13 cellular contexts compared by ENCODE assay signal in the genomic region with DNA sequence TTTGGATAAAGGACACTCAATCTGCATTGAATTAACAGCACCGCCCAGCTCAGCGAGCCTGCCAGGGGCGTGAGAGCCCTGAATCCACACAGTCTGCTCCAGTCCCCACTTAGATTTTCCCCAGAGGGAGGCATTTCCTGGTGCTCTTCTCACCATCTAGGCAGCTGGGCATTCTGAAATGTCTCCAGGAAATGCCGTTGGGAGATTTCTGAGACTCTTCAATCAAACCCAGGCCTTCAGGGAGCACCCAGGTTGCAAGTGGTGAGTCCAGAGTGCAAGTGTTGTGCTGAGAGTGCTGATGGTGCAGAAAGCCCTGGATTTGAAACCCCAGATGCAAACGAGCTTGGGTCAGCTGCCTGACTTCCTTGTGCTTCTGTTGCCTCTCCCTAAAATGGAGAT. TPM values are rescaled to one million over a fixed set of nuclear protein-coding genes. Genes with fewer than 3 reads are reported as not detected.
DNase-seq lines count a peak whose midpoint lies in the region; ATAC-seq, FAIRE-seq and TF ChIP-seq lines count a peak whose summit lies in the region.
"Had no signal": no experiment of that assay in that cellular context is flagged by ENCODE, and none has a peak within 500 bp of the region (broad histone marks: within the 10 kb centered on the region; RNA-seq: fewer than 3 reads in every experiment).

No MANE protein-coding gene starts in this region.

- no peaks in the 10 kb centered on the region for H3K9me1 ChIP-seq in K562 (ENCODE audit: control insufficient read depth, insufficient read depth, low read length)

- H3K27ac Mint-ChIP-seq in HFFc6: no peak overlapping the region

- H3K4me3 ChIP-seq in A549 (no peak overlapping the region), GM23248 (no peak overlapping the region), K562 (no peak overlapping the region), lung (no peak overlapping the region)
- H3K4me3 ChIP-seq: adrenal gland, PC-9 had no signal

- no peaks in the 10 kb centered on the region; the same call in 2 of the 3 replicates for H3K9me3 ChIP-seq in A549
- H3K9me3 ChIP-seq in GM23248 (ENCODE audit: low read depth): no peaks in the 10 kb centered on the region
- H3K9me3 ChIP-seq in K562 (replicated peaks; ENCODE audit: control insufficient read depth, insufficient read depth, low read depth, low read length): no peaks in the 10 kb centered on the region
- peaks cover 0 to 2% of the 10 kb centered on the region in 2 donors for H3K9me3 ChIP-seq in lung (ENCODE audit: control insufficient read depth in 2 of 2, insufficient read depth in 1 of 2, low read length in 1 of 2)
- H3K9me3 ChIP-seq: adrenal gland had no signal

- intact Hi-C loops in K562 (cut with micrococcal nuclease): no loop called here
- intact Hi-C loops in head of caudate nucleus (cut with DNase I): loop anchor here (5.0 to 10.0 kb wide), 2 partner anchors 69 to 267 kb away; a partner anchor contains a TSS

- TF ChIP-seq RAD21 in A549 (conservative IDR thresholded peaks at IDR 0.05 in 1 of 2, IDR thresholded peaks at IDR 0.05 in 1 of 2): no peak
- TF ChIP-seq RAD21 in K562 (CRISPR knock-in tag; conservative IDR thresholded peaks at IDR 0.05 in 1 of 2, IDR thresholded peaks at IDR 0.05 in 1 of 2): no peak

- POLR2A ChIA-PET in A549 (lab: Yijun Ruan, JAX) (no interaction called here), K562 (lab: Yijun Ruan, JAX) (no interaction called here)

- no peaks in the 10 kb centered on the region for H3K9me2 ChIP-seq in GM23248 (ENCODE audit: insufficient read depth)

- in situ Hi-C loops in GM23248 (cut with MboI): loop anchor here (5.0 to 10.0 kb wide), 2 partner anchors 64 to 247 kb away; no protein-coding TSS in a partner anchor
- in situ Hi-C loops in K562 (cut with MboI): loop anchor here (10.0 kb wide), 1 partner anchor 257 kb away; no protein-coding TSS in a partner anchor

- CTCF ChIA-PET in A549 (lab: Yijun Ruan, JAX): interaction anchor here (0.6 to 16.0 kb wide), 17 partner anchors 8 to 761 kb away, joined by 3 to 255 read pairs (median 5); a partner anchor contains a TSS
- CTCF ChIA-PET in K562 (lab: Yijun Ruan, JAX; ENCODE audit: low intra/inter-chr PET ratio): interaction anchor here (0.6 to 5.6 kb wide), 5 partner anchors 68 to 251 kb away, joined by 3 to 56 read pairs (median 6); no protein-coding TSS in a partner anchor

- TF ChIP-seq CTCF in A549 (IDR thresholded peaks at IDR 0.05) (no peak), K562 (IDR thresholded peaks at IDR 0.05 in 2 of 3, conservative IDR thresholded peaks at IDR 0.05 in 1 of 3; ENCODE audit: insufficient read depth in 2 of 3, low read depth in 1 of 3, low read length in 3 of 3) (no peak), lung (IDR thresholded peaks at IDR 0.05; ENCODE audit: control extremely low read depth, extremely low read depth) (no peak), HFFc6 (IDR thresholded peaks at IDR 0.05) (no peak)

- DNase-seq in A549 (ENCODE audit: low read depth in 1 of 2, low spot score in 1 of 2): no peak
- peak; percentile 24 for DNase-seq in GM23248
- DNase-seq in K562 (ENCODE audit: extremely low read depth in 1 of 4, low spot score in 3 of 4): no peak
- DNase-seq in lung (ENCODE audit: low spot score): no peak
- DNase-seq in HFFc6: no peak
- no peak for DNase-seq in activated CD4-positive, alpha-beta T cell treated with anti-CD3 and anti-CD28 coated beads, Interleukin-2, amount 50 U/mL, for 4 hours
- no peak for DNase-seq in activated gamma-delta T cell (lab: John Stamatoyannopoulos, UW)
- DNase-seq in head of caudate nucleus: no peak
- DNase-seq: activated CD4-positive, alpha-beta T cell treated with anti-CD3 and anti-CD28 coated beads for 1 hour; activated T-cell treated with anti-CD3 and anti-CD28 coated beads, Interleukin-2, amount 50 U/mL, for 1 hour had no signal

- H3K4me2 ChIP-seq in A549 (no peak overlapping the region), GM23248 (ENCODE audit: unreplicated experiment) (no peak overlapping the region), K562 (ENCODE audit: insufficient read depth, low read length) (no peak overlapping the region)
- H3K4me2 ChIP-seq: PC-9 had no signal

- H3K79me2 ChIP-seq in GM23248 (ENCODE audit: insufficient read depth) (no peaks in the 10 kb centered on the region), K562 (ENCODE audit: control insufficient read depth, insufficient read depth, low read length) (no peaks in the 10 kb centered on the region)

- no TSS peak for BruUV-seq in K562 (replicated peaks; lab: Mats Ljungman, UMichigan)

- TF ChIP-seq EP300 in A549 (IDR thresholded peaks at IDR 0.05) (no peak), K562 (IDR thresholded peaks at IDR 0.05; ENCODE audit: low read length) (no peak)

- H3K27me3 ChIP-seq in GM23248 (replicated peaks; ENCODE audit: insufficient read depth) (peaks cover 15% of the 10 kb centered on the region; the same call in 1 of the 2 replicates), K562 (ENCODE audit: control insufficient read depth in 2 of 2, insufficient read depth in 2 of 2, low read length in 2 of 2) (peaks cover 0 to 27% of the 10 kb centered on the region in 2 experiments; a peak in 2 of 5 replicates), lung (ENCODE audit: control insufficient read depth, insufficient read depth) (no peaks in the 10 kb centered on the region)
- H3K27me3 ChIP-seq: adrenal gland had no signal

- no peak overlapping the region for H3K9ac ChIP-seq in GM23248
- no peak overlapping the region for H3K9ac ChIP-seq in K562 (ENCODE audit: insufficient read depth in 1 of 2, low read depth in 2 of 2, low read length in 2 of 2)

- no peaks in the 10 kb centered on the region for H3K4me1 Mint-ChIP-seq in HFFc6 (ENCODE audit: low read depth)

- no peak overlapping the region for H3K4me3 Mint-ChIP-seq in HFFc6

- FAIRE-seq in A549 (lab: Jason Lieb, UNC) (no peak), K562 (lab: Jason Lieb, UNC) (no peak)

- H3K27ac ChIP-seq in A549 (no peak overlapping the region), GM23248 (no peak overlapping the region), K562 (ENCODE audit: extremely low read depth, low read depth, low read length) (no peak overlapping the region), lung (ENCODE audit: low read depth in 1 of 2, low read length in 1 of 2) (peak overlapping the region in 1 of 2 donors; percentile 13)
- H3K27ac ChIP-seq: adrenal gland, PC-9 had no signal

- H3K36me3 Mint-ChIP-seq in HFFc6 (ENCODE audit: low read depth): no peaks in the 10 kb centered on the region

- H3K27me3 Mint-ChIP-seq in HFFc6 (ENCODE audit: insufficient read depth): peaks cover 13% of the 10 kb centered on the region

- TF ChIP-seq POLR2A in A549 (IDR thresholded peaks at IDR 0.05; ENCODE audit: low read length) (no peak), K562 (conservative IDR thresholded peaks at IDR 0.05) (no peak)

- H2AFZ ChIP-seq in GM23248 (peak overlapping the region; percentile 20; the same call in 1 of the 2 replicates), K562 (ENCODE audit: low read depth, low read length) (no peak overlapping the region)
- H2AFZ ChIP-seq: PC-9 had no signal

- H3F3A ChIP-seq in GM23248 (ENCODE audit: insufficient read depth): no peaks in the 10 kb centered on the region

- peak in 1 of 2 experiments; percentile 54; a peak in 3 of 6 replicates for ATAC-seq in A549
- ATAC-seq in K562: peak; percentile 31; the same call in 2 of the 3 replicates
- ATAC-seq in lung (ENCODE audit: insufficient read depth, low FRiP score): peak; percentile 56

- WGBS in A549 (ENCODE audit: missing lambda C conversion rate): 56% methylated on average over 5 of the region's 5 CpGs
- 10 to 15% methylated on average over 5 of the region's 5 CpGs for WGBS in GM23248 (ENCODE audit: low coverage in 1 of 2, low lambda C conversion rate in 2 of 2, missing lambda C conversion rate in 2 of 2), 2 experiments
- 29% methylated on average over 5 of the region's 5 CpGs for WGBS in K562 (ENCODE audit: insufficient coverage, low coverage, missing lambda C conversion rate)
- 42 to 68% methylated on average over 5 of the region's 5 CpGs for WGBS in lung, 2 donors

- no peaks in the 10 kb centered on the region for H3K9me3 Mint-ChIP-seq in HFFc6

- H3K4me1 ChIP-seq in A549 (no peaks in the 10 kb centered on the region), GM23248 (ENCODE audit: insufficient read depth) (no peaks in the 10 kb centered on the region), K562 (replicated peaks in 1 of 2; ENCODE audit: control insufficient read depth in 2 of 2, insufficient read depth in 2 of 2, low read length in 2 of 2) (no peaks in the 10 kb centered on the region), lung (ENCODE audit: control insufficient read depth in 2 of 2, insufficient read depth in 2 of 2, low read length in 2 of 2) (no peaks in the 10 kb centered on the region)

- H4K20me1 ChIP-seq in GM23248 (ENCODE audit: insufficient read depth) (no peaks in the 10 kb centered on the region), K562 (replicated peaks; ENCODE audit: control insufficient read depth, insufficient read depth, low read length) (no peaks in the 10 kb centered on the region)

- H3K36me3 ChIP-seq in GM23248 (ENCODE audit: low read depth): no peaks in the 10 kb centered on the region
- no peaks in the 10 kb centered on the region for H3K36me3 ChIP-seq in K562 (ENCODE audit: control insufficient read depth, insufficient read depth, low read length)
- H3K36me3 ChIP-seq in lung (ENCODE audit: control insufficient read depth in 2 of 2, insufficient read depth in 2 of 2, low read length in 2 of 2): no peaks in the 10 kb centered on the region
- H3K36me3 ChIP-seq: adrenal gland had no signal

RNA-seq across cellular contexts. Expression of a gene that starts 23.4 kb away (rescaled TPM):
- polyA plus RNA-seq in A549 (2011; rRNA removed) (7.5 and 10.8 TPM in 2 replicates), A549 (2017; fragmentation: RNase III; extraction: RNeasy Plus Mini Kit Qiagen cat#74134 plus additional on column Dnase treatment) (3.3 to 5.1 TPM (median 4.7 TPM) in 3 replicates), GM23248 (2016; fragmentation: Nextera tagmentation; extraction: Ambion mirVana) (0.53 and 1.5 TPM in 2 replicates), K562 (2011; rRNA removed) (0.11 and 0.38 TPM in 2 replicates), K562 (2014; fragmentation: Illumina TruSeq; extraction: Trizol) (0.35 and 0.61 TPM in 2 replicates), K562 (2014; fragmentation: Nextera tagmentation; extraction: Ambion mirVana) (under 1 TPM; 0.03 to 0.10 TPM), K562 (2014; rRNA removed) (0.26 and 0.64 TPM in 2 replicates), lung (10 to 100 TPM in 1 of 2 donors, 1 to 10 TPM in 1; 9.9 to 12.7 TPM)
- 5.7 and 7.9 TPM in 2 replicates for polyA plus RNA-seq in A549 (2012; cell fraction: cytosol; rRNA removed)
- polyA plus RNA-seq in A549 (2012; cell fraction: nucleus; rRNA removed): 4.7 and 5.0 TPM in 2 replicates
- polyA minus RNA-seq in A549 (2011; rRNA and poly(A)+ RNA removed): 2.9 and 4.0 TPM in 2 replicates
- total RNA-seq in GM23248 (2014; rRNA removed; shearing (Covaris generic)): 1.8 TPM in 1 of 2 replicates, not detected in the other
- total RNA-seq in K562 (2011; cell fraction: chromatin; rRNA removed; ENCODE audit: low replicate concordance): 0.46 TPM in 1 of 2 replicates, not detected in the other
- total RNA-seq in K562 (2011; cell fraction: nucleolus; rRNA removed): 0.39 and 0.50 TPM in 2 replicates
- 0.44 and 0.84 TPM in 2 replicates for total RNA-seq in K562 (2011; cell fraction: nucleoplasm; rRNA removed)
- total RNA-seq in K562 (2014; rRNA removed) (0.14 and 0.16 TPM in 2 replicates), K562 (2014; rRNA removed; fragmentation: Illumina TruSeq; extraction: Trizol) (0.16 TPM in 1 of 2 replicates, not detected in the other), K562 (2015; rRNA removed; fragmentation: Illumina TruSeq; extraction: Trizol) (0.25 and 0.41 TPM in 2 replicates), K562 (2021) (0.44 and 0.49 TPM in 2 replicates), lung (10 to 100 TPM; 11.5 to 14.3 TPM)
- 0.21 and 0.91 TPM in 2 replicates for polyA plus RNA-seq in K562 (2011; cell fraction: cytosol; rRNA removed)
- 0.11 and 0.26 TPM in 2 replicates for polyA plus RNA-seq in K562 (2011; cell fraction: nucleus; rRNA removed)
- polyA plus RNA-seq in K562 (2012): 0.65 and 0.94 TPM in 2 replicates
- polyA minus RNA-seq in K562 (2011; rRNA and poly(A)+ RNA removed): 0.18 TPM in 1 of 2 replicates, not detected in the other
- polyA minus RNA-seq in K562 (2011; cell fraction: cytosol; rRNA and poly(A)+ RNA removed): not detected in 2 replicates
- 0.54 TPM in 1 of 2 replicates, not detected in the other for polyA minus RNA-seq in K562 (2011; cell fraction: nucleus; rRNA and poly(A)+ RNA removed)
- total RNA-seq in HFFc6 (2021; fragmentation: NEBNext Ultra II Directional; extraction: Animal tissue kit (Norgen Biotek cat#: 25700)): not detected
- total RNA-seq: T-helper 1 cell treated with Interleukin-12 subunit alpha and Interleukin-12 subunit beta and Interleukin-4 antibody, amounts not matched to agents 30 ng/mL and 1 ng/mL, for 36 hours had no signal

RNA-seq across cellular contexts. Expression of a gene that starts 41.4 kb away (rescaled TPM):
- polyA plus RNA-seq in A549 (2011; rRNA removed) (260 and 339 TPM in 2 replicates), A549 (2017; fragmentation: RNase III; extraction: RNeasy Plus Mini Kit Qiagen cat#74134 plus additional on column Dnase treatment) (641 to 829 TPM (median 823 TPM) in 3 replicates), GM23248 (2016; fragmentation: Nextera tagmentation; extraction: Ambion mirVana) (199 and 208 TPM in 2 replicates), K562 (2011; rRNA removed) (134 and 135 TPM in 2 replicates), K562 (2014; fragmentation: Illumina TruSeq; extraction: Trizol) (159 and 194 TPM in 2 replicates), K562 (2014; fragmentation: Nextera tagmentation; extraction: Ambion mirVana) (100 to 1,000 TPM; 406 to 443 TPM), K562 (2014; rRNA removed) (186 and 194 TPM in 2 replicates), lung (100 to 1,000 TPM; 509 to 633 TPM)
- 295 and 328 TPM in 2 replicates for polyA plus RNA-seq in A549 (2012; cell fraction: cytosol; rRNA removed)
- 73.1 and 87.0 TPM in 2 replicates for polyA plus RNA-seq in A549 (2012; cell fraction: nucleus; rRNA removed)
- 77.3 and 84.1 TPM in 2 replicates for polyA minus RNA-seq in A549 (2011; rRNA and poly(A)+ RNA removed)
- 41.6 and 55.0 TPM in 2 replicates for total RNA-seq in GM23248 (2014; rRNA removed; shearing (Covaris generic))
- 11.4 and 13.4 TPM in 2 replicates for total RNA-seq in K562 (2011; cell fraction: chromatin; rRNA removed; ENCODE audit: low replicate concordance)
- total RNA-seq in K562 (2011; cell fraction: nucleolus; rRNA removed): 17.2 and 21.8 TPM in 2 replicates
- 17.8 and 26.2 TPM in 2 replicates for total RNA-seq in K562 (2011; cell fraction: nucleoplasm; rRNA removed)
- total RNA-seq in K562 (2014; rRNA removed) (65.0 and 71.6 TPM in 2 replicates), K562 (2014; rRNA removed; fragmentation: Illumina TruSeq; extraction: Trizol) (195 and 198 TPM in 2 replicates), K562 (2015; rRNA removed; fragmentation: Illumina TruSeq; extraction: Trizol) (230 and 236 TPM in 2 replicates), K562 (2021) (52.4 and 55.8 TPM in 2 replicates), lung (100 to 1,000 TPM; 129 to 179 TPM)
- polyA plus RNA-seq in K562 (2011; cell fraction: cytosol; rRNA removed): 42.1 and 73.6 TPM in 2 replicates
- polyA plus RNA-seq in K562 (2011; cell fraction: nucleus; rRNA removed): 21.9 and 37.3 TPM in 2 replicates
- polyA plus RNA-seq in K562 (2012): 85.6 and 165 TPM in 2 replicates
- 36.8 and 42.2 TPM in 2 replicates for polyA minus RNA-seq in K562 (2011; rRNA and poly(A)+ RNA removed)
- 12.3 and 16.1 TPM in 2 replicates for polyA minus RNA-seq in K562 (2011; cell fraction: cytosol; rRNA and poly(A)+ RNA removed)
- polyA minus RNA-seq in K562 (2011; cell fraction: nucleus; rRNA and poly(A)+ RNA removed): 14.5 and 23.5 TPM in 2 replicates
- total RNA-seq in HFFc6 (2021; fragmentation: NEBNext Ultra II Directional; extraction: Animal tissue kit (Norgen Biotek cat#: 25700)): 100 to 1,000 TPM in 3 of 6 experiments, 10 to 100 TPM in 3; 76.6 to 139 (median 101) TPM

RNA-seq across cellular contexts. Expression of a gene that starts 41.6 kb away (rescaled TPM):
- 34.3 and 38.8 TPM in 2 replicates for polyA plus RNA-seq in A549 (2011; rRNA removed)
- polyA plus RNA-seq in A549 (2012; cell fraction: cytosol; rRNA removed): 6.7 and 7.4 TPM in 2 replicates
- 1.3 and 2.4 TPM in 2 replicates for polyA plus RNA-seq in A549 (2012; cell fraction: nucleus; rRNA removed)
- polyA plus RNA-seq in A549 (2017; fragmentation: RNase III; extraction: RNeasy Plus Mini Kit Qiagen cat#74134 plus additional on column Dnase treatment): 14.2 to 17.7 TPM (median 16.6 TPM) in 3 replicates
- 3.0 and 4.7 TPM in 2 replicates for polyA minus RNA-seq in A549 (2011; rRNA and poly(A)+ RNA removed)
- total RNA-seq in GM23248 (2014; rRNA removed; shearing (Covaris generic)): 3.0 and 6.1 TPM in 2 replicates
- 23.4 and 26.2 TPM in 2 replicates for polyA plus RNA-seq in GM23248 (2016; fragmentation: Nextera tagmentation; extraction: Ambion mirVana)
- 4.1 and 6.2 TPM in 2 replicates for total RNA-seq in K562 (2011; cell fraction: chromatin; rRNA removed; ENCODE audit: low replicate concordance)
- total RNA-seq in K562 (2011; cell fraction: nucleolus; rRNA removed): 2.3 and 3.3 TPM in 2 replicates
- 4.6 and 5.0 TPM in 2 replicates for total RNA-seq in K562 (2011; cell fraction: nucleoplasm; rRNA removed)
- total RNA-seq in K562 (2014; rRNA removed): 4.8 and 8.9 TPM in 2 replicates
- total RNA-seq in K562 (2014; rRNA removed; fragmentation: Illumina TruSeq; extraction: Trizol): 12.0 and 15.6 TPM in 2 replicates
- total RNA-seq in K562 (2015; rRNA removed; fragmentation: Illumina TruSeq; extraction: Trizol): 11.7 and 14.5 TPM in 2 replicates
- total RNA-seq in K562 (2021): 8.6 and 8.7 TPM in 2 replicates
- polyA plus RNA-seq in K562 (2011; rRNA removed): 12.4 and 15.7 TPM in 2 replicates
- 3.1 and 5.8 TPM in 2 replicates for polyA plus RNA-seq in K562 (2011; cell fraction: cytosol; rRNA removed)
- polyA plus RNA-seq in K562 (2011; cell fraction: nucleus; rRNA removed): 6.5 and 8.1 TPM in 2 replicates
- polyA plus RNA-seq in K562 (2012): 6.5 and 19.3 TPM in 2 replicates
- polyA plus RNA-seq in K562 (2014; fragmentation: Illumina TruSeq; extraction: Trizol): 15.1 and 15.2 TPM in 2 replicates
- 10 to 100 TPM; 26.1 to 26.2 TPM for polyA plus RNA-seq in K562 (2014; fragmentation: Nextera tagmentation; extraction: Ambion mirVana)
- polyA plus RNA-seq in K562 (2014; rRNA removed): 13.4 and 14.4 TPM in 2 replicates
- 4.4 and 6.0 TPM in 2 replicates for polyA minus RNA-seq in K562 (2011; rRNA and poly(A)+ RNA removed)
- polyA minus RNA-seq in K562 (2011; cell fraction: cytosol; rRNA and poly(A)+ RNA removed): 1.4 and 3.0 TPM in 2 replicates
- 3.0 and 4.1 TPM in 2 replicates for polyA minus RNA-seq in K562 (2011; cell fraction: nucleus; rRNA and poly(A)+ RNA removed)
- 10 to 100 TPM in 1 of 2 donors, 1 to 10 TPM in 1; 9.1 to 19.5 TPM for total RNA-seq in lung
- polyA plus RNA-seq in lung: 10 to 100 TPM; 15.0 to 24.6 TPM
- 10 to 100 TPM in 2 of 6 experiments, 1 to 10 TPM in 4; 6.6 to 10.5 (median 8.9) TPM for total RNA-seq in HFFc6 (2021; fragmentation: NEBNext Ultra II Directional; extraction: Animal tissue kit (Norgen Biotek cat#: 25700))
